Comparison of ENCODE assay signal across 8 cellular contexts in genomic region chr6:73254323-73254722, GRCh38. TPM values are rescaled to one million over a fixed set of nuclear protein-coding genes. Genes with fewer than 3 reads are reported as not detected.
"Had no signal": no experiment of that assay in that cellular context is flagged by ENCODE, and none has a peak within 500 bp of the region (broad histone marks: within the 10 kb centered on the region; RNA-seq: fewer than 3 reads in every experiment).

No MANE protein-coding gene starts in this region.

RNA-seq across cellular contexts. Expression of gene KHDC1, which starts 8.7 kb away (rescaled TPM):
- total RNA-seq: SJCRH30, SK-MEL-5 had no signal

RNA-seq across cellular contexts. Expression of gene KHDC1L, which starts 29.0 kb away (rescaled TPM):
- total RNA-seq: Peyer's patch, Right ventricle myocardium inferior, Right ventricle myocardium superior, RPMI7951, SJCRH30, SJSA1, SK-MEL-5, T-cell had no signal
